19 cellular contexts compared by ENCODE assay signal in genomic region chr18:75129717-75130477, GRCh38.
DNase-seq lines count a peak whose midpoint lies in the region; ATAC-seq, FAIRE-seq and TF ChIP-seq lines count a peak whose summit lies in the region.
"Had no signal": no experiment of that assay in that cellular context is flagged by ENCODE, and none has a peak within 500 bp of the region (broad histone marks: within the 10 kb centered on the region; RNA-seq: fewer than 3 reads in every experiment).

No MANE protein-coding gene starts in this region.

- TF ChIP-seq CTCF in D721Med (IDR thresholded peaks at IDR 0.05; ENCODE audit: insufficient read depth, missing control alignments) (no peak), colonic mucosa (IDR thresholded peaks at IDR 0.05) (no peak), testis (IDR thresholded peaks at IDR 0.05) (no peak)

- H3K4me1 ChIP-seq in colonic mucosa (peaks cover 9% of the 10 kb centered on the region), trophoblast cell (ENCODE audit: control insufficient read depth in 1 of 2, insufficient read depth in 2 of 2, low read length in 2 of 2) (peaks cover 0 to 3% of the 10 kb centered on the region in 2 experiments), testis (no peaks in the 10 kb centered on the region)

- no peak overlapping the region for H3K14ac ChIP-seq in trophoblast cell (ENCODE audit: low read length)

- peak; percentile 96 for FAIRE-seq in D721Med (lab: Jason Lieb, UNC)
- FAIRE-seq: K562 had no signal

- no peak overlapping the region for H2BK12ac ChIP-seq in trophoblast cell (ENCODE audit: low read length)

- no peak overlapping the region for H3K4ac ChIP-seq in trophoblast cell (ENCODE audit: low read depth, low read length)

- CTCF ChIA-PET in activated CD4-positive, alpha-beta memory T cell treated with anti-CD3 and anti-CD28 coated beads for 36 hours (lab: Charles Lee), result no interaction called here

- no peak overlapping the region for H2BK120ac ChIP-seq in trophoblast cell (ENCODE audit: insufficient read depth, low read length, poor library complexity)

- H3K36me3 Mint-ChIP-seq in activated CD4-positive, alpha-beta memory T cell treated with anti-CD3 and anti-CD28 coated beads for 36 hours, result no peaks in the 10 kb centered on the region

- no peak for TF ChIP-seq POLR2A in testis (IDR thresholded peaks at IDR 0.05)

- no peaks in the 10 kb centered on the region for H3K27me3 ChIP-seq in H7 (ENCODE audit: control insufficient read depth, insufficient read depth, low read length)
- H3K27me3 ChIP-seq in colonic mucosa, result no peaks in the 10 kb centered on the region
- H3K27me3 ChIP-seq in trophoblast cell (ENCODE audit: insufficient read depth, low read length), result no peaks in the 10 kb centered on the region
- H3K27me3 ChIP-seq in testis, result no peaks in the 10 kb centered on the region

- peaks cover 4% of the 10 kb centered on the region for H3K4me1 Mint-ChIP-seq in activated CD4-positive, alpha-beta memory T cell treated with anti-CD3 and anti-CD28 coated beads for 36 hours (ENCODE audit: low read depth)

- DNase-seq in D721Med (ENCODE audit: insufficient read length, low spot score), result no peak
- DNase-seq in H7, result peak; percentile 1
- DNase-seq in colonic mucosa, result peak; percentile 14
- no peak for DNase-seq in trophoblast cell
- no peak for DNase-seq in NCI-H2029 treated with DMSO at 0.1 percent for 48 hours (lab: John Stamatoyannopoulos, UW)
- DNase-seq in activated CD4-positive, alpha-beta memory T cell treated with anti-CD3 and anti-CD28 coated beads for 36 hours, result no peak
- no peak for DNase-seq in testis
- DNase-seq: DMS79 treated with DMSO at 0.1 percent for 48 hours, HCEC 1CT, NCI-H1092 treated with DMSO at 0.1 percent for 48 hours, NCI-H146, NCI-H2081 treated with DMSO at 0.1 percent for 48 hours, NCI-H510A, NCI-H748 treated with DMSO at 0.1 percent for 48 hours, SHP77 had no signal

- no peak for ATAC-seq in GM18861 (IDR thresholded peaks at IDR 0.05; ENCODE audit: unreplicated experiment)
- ATAC-seq: K562 had no signal

- H3K23ac ChIP-seq in trophoblast cell (ENCODE audit: low read length), result peak overlapping the region; percentile 45

- no peak overlapping the region for H3K27ac ChIP-seq in colonic mucosa
- no peak overlapping the region for H3K27ac ChIP-seq in trophoblast cell (ENCODE audit: low read depth, low read length)
- no peak overlapping the region for H3K27ac ChIP-seq in testis
- H3K27ac ChIP-seq: C4-2B, SK-N-MC had no signal

- peaks cover 3% of the 10 kb centered on the region for H3K27me3 Mint-ChIP-seq in activated CD4-positive, alpha-beta memory T cell treated with anti-CD3 and anti-CD28 coated beads for 36 hours

- no peaks in the 10 kb centered on the region for H3K79me2 ChIP-seq in trophoblast cell (ENCODE audit: control insufficient read depth, insufficient read depth, low read length, poor library complexity)

- no peak overlapping the region for H2AK5ac ChIP-seq in trophoblast cell (ENCODE audit: low read length)

- H3K18ac ChIP-seq in trophoblast cell (ENCODE audit: low read length), result no peak overlapping the region

- no peak overlapping the region for H3K4me2 ChIP-seq in trophoblast cell (ENCODE audit: low read length)

- intact Hi-C loops in colonic mucosa (cut with DNase I), result no loop called here
- intact Hi-C loops in activated CD4-positive, alpha-beta memory T cell treated with anti-CD3 and anti-CD28 coated beads for 36 hours (cut with micrococcal nuclease), result no loop called here
- intact Hi-C loops in testis (cut with DNase I; ENCODE audit: low total_unique reads), result no loop called here

- no peak overlapping the region for H4K8ac ChIP-seq in trophoblast cell (ENCODE audit: low read depth, low read length)

- H3K27ac Mint-ChIP-seq in activated CD4-positive, alpha-beta memory T cell treated with anti-CD3 and anti-CD28 coated beads for 36 hours, result no peak overlapping the region

- no CpG with 5 or more reads among the region's 18 CpGs for WGBS in trophoblast cell (ENCODE audit: extremely low coverage, insufficient coverage, insufficient read length)
- 77 to 88% methylated on average over 18 of the region's 18 CpGs for WGBS in testis, 2 donors

- POLR2A ChIA-PET in activated CD4-positive, alpha-beta memory T cell treated with anti-CD3 and anti-CD28 coated beads for 36 hours (lab: Charles Lee), result no interaction called here

- H3K79me1 ChIP-seq in trophoblast cell (ENCODE audit: low read length), result no peaks in the 10 kb centered on the region

- no peaks in the 10 kb centered on the region for H3K9me3 Mint-ChIP-seq in activated CD4-positive, alpha-beta memory T cell treated with anti-CD3 and anti-CD28 coated beads for 36 hours

- H3K9ac ChIP-seq in colonic mucosa (ENCODE audit: low read depth in 2 of 2, low read length in 2 of 2) (no peak overlapping the region), trophoblast cell (ENCODE audit: low read length) (no peak overlapping the region)

- H3K4me3 ChIP-seq in H7 (ENCODE audit: insufficient read depth, low read depth, low read length) (no peak overlapping the region), colonic mucosa (no peak overlapping the region), trophoblast cell (ENCODE audit: low read depth, low read length) (peak overlapping the region; percentile 42), testis (no peak overlapping the region)
- H3K4me3 ChIP-seq: K562, SK-N-MC had no signal

- no peak overlapping the region for H2BK5ac ChIP-seq in trophoblast cell (ENCODE audit: low read depth, low read length, poor library complexity)

- H3K4me3 Mint-ChIP-seq in activated CD4-positive, alpha-beta memory T cell treated with anti-CD3 and anti-CD28 coated beads for 36 hours, result no peak overlapping the region

- no peaks in the 10 kb centered on the region for H3K36me3 ChIP-seq in H7 (replicated peaks; ENCODE audit: control insufficient read depth, insufficient read depth, low read length)
- no peaks in the 10 kb centered on the region for H3K36me3 ChIP-seq in colonic mucosa
- H3K36me3 ChIP-seq in trophoblast cell (ENCODE audit: control insufficient read depth in 1 of 2, insufficient read depth in 2 of 2, low read length in 2 of 2), result no peaks in the 10 kb centered on the region
- no peaks in the 10 kb centered on the region for H3K36me3 ChIP-seq in testis (ENCODE audit: low read depth, missing control alignments)

- H4K91ac ChIP-seq in trophoblast cell (ENCODE audit: low read depth, low read length), result no peak overlapping the region

- no peak overlapping the region for H4K12ac ChIP-seq in trophoblast cell (ENCODE audit: low read depth, low read length)

- H2AFZ ChIP-seq in trophoblast cell (ENCODE audit: insufficient read depth, low read length, poor library complexity), result no peak overlapping the region

- no peaks in the 10 kb centered on the region for H3K9me3 ChIP-seq in colonic mucosa
- peaks cover 8% of the 10 kb centered on the region for H3K9me3 ChIP-seq in trophoblast cell (ENCODE audit: insufficient read depth, low read depth, low read length)
- no peaks in the 10 kb centered on the region for H3K9me3 ChIP-seq in testis

Comparison
In these comparisons a context has a peak if more than half of its experiments do, and no peak if none do; other contexts are left out.
1. DNase-seq: peak in H7 (single experiment) and colonic mucosa (single experiment); none in D721Med (single experiment), trophoblast cell (0 of 2), NCI-H2029 treated with DMSO at 0.1 percent for 48 hours (single experiment), activated CD4-positive, alpha-beta memory T cell treated with anti-CD3 and anti-CD28 coated beads for 36 hours (single experiment) and testis (single experiment).